In genomic region chr16:74455213-74455612, GRCh38 we compare ENCODE assay signal across 16 cellular contexts. TPM values are rescaled to one million over a fixed set of nuclear protein-coding genes. Genes with fewer than 3 reads are reported as not detected.
DNase-seq lines count a peak whose midpoint lies in the region; ATAC-seq and TF ChIP-seq lines count a peak whose summit lies in the region.
"Had no signal": no experiment of that assay in that cellular context is flagged by ENCODE, and none has a peak within 500 bp of the region (broad histone marks: within the 10 kb centered on the region; RNA-seq: fewer than 3 reads in every experiment).

No MANE protein-coding gene starts in this region.

- no peak overlapping the region for H3K4me3 Mint-ChIP-seq in activated T-cell treated with anti-CD3 and anti-CD28 coated beads, Interleukin-2, amount 50 U/mL, for 72 hours
- H3K4me3 Mint-ChIP-seq in activated T-cell treated with anti-CD3 and anti-CD28 coated beads, Interleukin-2, amount 50 U/mL, for 4 hours, result no peak overlapping the region
- no peak overlapping the region for H3K4me3 Mint-ChIP-seq in stimulated activated effector memory CD8-positive, alpha-beta T cell treated with anti-CD3 and anti-CD28 coated beads, Interleukin-12 subunit alpha, Interleukin-12 subunit beta, amount 100 ng/mL, for 72 hours
- H3K4me3 Mint-ChIP-seq: T-helper 2 cell treated with Interferon-gamma antibody and Interleukin-4, amounts not matched to agents 5 μg/mL and 100 μg/mL, for 36 hours had no signal

- no peak for DNase-seq in activated T-cell treated with anti-CD3 and anti-CD28 coated beads, Interleukin-2, amount 50 U/mL, for 72 hours
- DNase-seq in activated T-cell treated with anti-CD3 and anti-CD28 coated beads, Interleukin-2, amount 50 U/mL, for 4 hours, result no peak
- DNase-seq in astrocyte of the hippocampus (ENCODE audit: low read depth, low spot score), result peak; percentile 83
- DNase-seq in fibroblast of villous mesenchyme (ENCODE audit: low read depth), result peak; percentile 78
- no peak for DNase-seq in stimulated activated effector memory CD8-positive, alpha-beta T cell treated with anti-CD3 and anti-CD28 coated beads, Interleukin-12 subunit alpha, Interleukin-12 subunit beta, amount 100 ng/mL, for 72 hours (ENCODE audit: low spot score in 2 of 2)
- no peak for DNase-seq in NCI-H524 (lab: John Stamatoyannopoulos, UW)
- DNase-seq: activated CD4-positive, alpha-beta T cell treated with anti-CD3 and anti-CD28 coated beads for 48 hours; activated T-cell treated with anti-CD3 and anti-CD28 coated beads, Interleukin-2, amount 50 U/mL, for 48 hours; NCI-H2029 treated with DMSO at 0.1 percent for 48 hours; NCI-H774; sigmoid colon; stimulated activated naive CD4-positive, alpha-beta T cell treated with Interleukin-2 at 50 U/mL for 16 hours had no signal

- no peak for TF ChIP-seq CTCF in fibroblast of villous mesenchyme (IDR thresholded peaks at IDR 0.05; ENCODE audit: insufficient read depth, low read depth, low read length)

- peak overlapping the region; percentile 69 for H3K27ac Mint-ChIP-seq in activated T-cell treated with anti-CD3 and anti-CD28 coated beads, Interleukin-2, amount 50 U/mL, for 72 hours
- peak overlapping the region; percentile 29 for H3K27ac Mint-ChIP-seq in stimulated activated effector memory CD8-positive, alpha-beta T cell treated with anti-CD3 and anti-CD28 coated beads, Interleukin-12 subunit alpha, Interleukin-12 subunit beta, amount 100 ng/mL, for 72 hours
- H3K27ac Mint-ChIP-seq: T-helper 2 cell treated with Interferon-gamma antibody and Interleukin-4, amounts not matched to agents 5 μg/mL and 100 μg/mL, for 36 hours had no signal

- H3K27me3 Mint-ChIP-seq in activated T-cell treated with anti-CD3 and anti-CD28 coated beads, Interleukin-2, amount 50 U/mL, for 72 hours (ENCODE audit: low read depth), result no peaks in the 10 kb centered on the region
- no peaks in the 10 kb centered on the region for H3K27me3 Mint-ChIP-seq in activated T-cell treated with anti-CD3 and anti-CD28 coated beads, Interleukin-2, amount 50 U/mL, for 4 hours (ENCODE audit: low read depth)

- no peaks in the 10 kb centered on the region for H3K4me1 Mint-ChIP-seq in activated T-cell treated with anti-CD3 and anti-CD28 coated beads, Interleukin-2, amount 50 U/mL, for 72 hours (ENCODE audit: low read depth)
- no peaks in the 10 kb centered on the region for H3K4me1 Mint-ChIP-seq in activated T-cell treated with anti-CD3 and anti-CD28 coated beads, Interleukin-2, amount 50 U/mL, for 4 hours (ENCODE audit: low read depth)
- H3K4me1 Mint-ChIP-seq in stimulated activated effector memory CD8-positive, alpha-beta T cell treated with anti-CD3 and anti-CD28 coated beads, Interleukin-12 subunit alpha, Interleukin-12 subunit beta, amount 100 ng/mL, for 72 hours, result no peaks in the 10 kb centered on the region

- peaks cover 5 to 12% of the 10 kb centered on the region in 2 donors for H3K36me3 Mint-ChIP-seq in activated T-cell treated with anti-CD3 and anti-CD28 coated beads, Interleukin-2, amount 50 U/mL, for 72 hours (ENCODE audit: insufficient read depth in 2 of 2)
- H3K36me3 Mint-ChIP-seq in activated T-cell treated with anti-CD3 and anti-CD28 coated beads, Interleukin-2, amount 50 U/mL, for 4 hours (ENCODE audit: insufficient read depth), result peaks cover 48% of the 10 kb centered on the region
- H3K36me3 Mint-ChIP-seq in stimulated activated effector memory CD8-positive, alpha-beta T cell treated with anti-CD3 and anti-CD28 coated beads, Interleukin-12 subunit alpha, Interleukin-12 subunit beta, amount 100 ng/mL, for 72 hours, result peaks cover 100% of the 10 kb centered on the region

- H3K9me3 Mint-ChIP-seq in activated T-cell treated with anti-CD3 and anti-CD28 coated beads, Interleukin-2, amount 50 U/mL, for 72 hours, result no peaks in the 10 kb centered on the region
- no peaks in the 10 kb centered on the region for H3K9me3 Mint-ChIP-seq in activated T-cell treated with anti-CD3 and anti-CD28 coated beads, Interleukin-2, amount 50 U/mL, for 4 hours
- no peaks in the 10 kb centered on the region for H3K9me3 Mint-ChIP-seq in stimulated activated effector memory CD8-positive, alpha-beta T cell treated with anti-CD3 and anti-CD28 coated beads, Interleukin-12 subunit alpha, Interleukin-12 subunit beta, amount 100 ng/mL, for 72 hours
- H3K9me3 Mint-ChIP-seq: T-helper 2 cell treated with Interferon-gamma antibody and Interleukin-4, amounts not matched to agents 5 μg/mL and 100 μg/mL, for 36 hours had no signal

- ATAC-seq in activated T-cell treated with anti-CD3 and anti-CD28 coated beads, Interleukin-2, amount 50 U/mL, for 72 hours (replicated peaks in 1 of 2), result no peak
- ATAC-seq in activated T-cell treated with anti-CD3 and anti-CD28 coated beads, Interleukin-2, amount 50 U/mL, for 4 hours, result no peak
- ATAC-seq in stimulated activated effector memory CD8-positive, alpha-beta T cell treated with anti-CD3 and anti-CD28 coated beads, Interleukin-12 subunit alpha, Interleukin-12 subunit beta, amount 100 ng/mL, for 72 hours, result no peak
- ATAC-seq in HG02763 (IDR thresholded peaks at IDR 0.05; ENCODE audit: unreplicated experiment) (no peak), HG03378 (IDR thresholded peaks at IDR 0.05; ENCODE audit: unreplicated experiment) (no peak)

- no peak overlapping the region for H3K4me3 ChIP-seq in fibroblast of villous mesenchyme (ENCODE audit: low read depth, low read length)
- H3K4me3 ChIP-seq: sigmoid colon had no signal

RNA-seq across cellular contexts. Expression of gene CLEC18B, which starts 33.9 kb away (rescaled TPM):
- total RNA-seq in activated T-cell treated with anti-CD3 and anti-CD28 coated beads, Interleukin-2, amount 50 U/mL, for 72 hours, result 1 to 10 TPM; 2.1 to 2.4 TPM
- total RNA-seq in activated T-cell treated with anti-CD3 and anti-CD28 coated beads, Interleukin-2, amount 50 U/mL, for 4 hours, result 1 to 10 TPM in 1 of 3 donors, under 1 TPM in 2; 0.25 to 1.1 (median 0.79) TPM
- total RNA-seq in fibroblast of villous mesenchyme, result not detected in 2 replicates
- total RNA-seq: H1 had no signal

Comparison
In these comparisons a context has a peak if more than half of its experiments do, and no peak if none do; other contexts are left out.
1. DNase-seq: peak in astrocyte of the hippocampus (single experiment) and fibroblast of villous mesenchyme (single experiment); none in activated T-cell treated with anti-CD3 and anti-CD28 coated beads, Interleukin-2, amount 50 U/mL, for 72 hours (0 of 2), activated T-cell treated with anti-CD3 and anti-CD28 coated beads, Interleukin-2, amount 50 U/mL, for 4 hours (single experiment), stimulated activated effector memory CD8-positive, alpha-beta T cell treated with anti-CD3 and anti-CD28 coated beads, Interleukin-12 subunit alpha, Interleukin-12 subunit beta, amount 100 ng/mL, for 72 hours (0 of 2) and NCI-H524 (0 of 2).